Comparison of ENCODE assay signal across 8 cellular contexts in genomic region chr1:23166854-23167253, GRCh38. TPM values are rescaled to one million over a fixed set of nuclear protein-coding genes. Genes with fewer than 3 reads are reported as not detected.
DNase-seq lines count a peak whose midpoint lies in the region; ATAC-seq and TF ChIP-seq lines count a peak whose summit lies in the region.

No MANE protein-coding gene starts in this region.

- H3K9me3 Mint-ChIP-seq in CD14-positive monocyte (peaks cover 0 to 1% (median 0%) of the 10 kb centered on the region in 7 donors), endodermal cell (no peaks in the 10 kb centered on the region)

- peak overlapping the region; percentile 84 to 89 for H3K4me3 Mint-ChIP-seq in CD14-positive monocyte
- peak overlapping the region; percentile 92 for H3K4me3 Mint-ChIP-seq in endodermal cell

- H3K9ac ChIP-seq in endodermal cell (ENCODE audit: extremely low read depth, low read length, poor library complexity, severe bottlenecking) = peak overlapping the region; percentile 94

- BruUV-seq in OCI-LY7 (replicated peaks; lab: Mats Ljungman, UMichigan) = no TSS peak

- H3K4me1 Mint-ChIP-seq in CD14-positive monocyte (peaks cover 35% of the 10 kb centered on the region), endodermal cell (peaks cover 10% of the 10 kb centered on the region)

- DNase-seq in CD14-positive monocyte (ENCODE audit: low spot score) = no peak
- DNase-seq in OCI-LY7 (ENCODE audit: low spot score) = no peak
- no peak for DNase-seq in endodermal cell
- DNase-seq in GM19238 (ENCODE audit: insufficient read length, low spot score) = no peak
- DNase-seq in NK-92 treated with Interleukin-12 subunit alpha and Interleukin-12 subunit beta, amount 100 ng/mL, for 24 hours (lab: John Stamatoyannopoulos, UW) = no peak
- DNase-seq in AML-193 (lab: John Stamatoyannopoulos, UW) = no peak

- no peaks in the 10 kb centered on the region for H3K9me2 ChIP-seq in OCI-LY7 (ENCODE audit: insufficient read depth, low read length)

- H3K27me3 ChIP-seq in endodermal cell (ENCODE audit: control insufficient read depth, insufficient read depth, low read length, poor library complexity, severe bottlenecking) (no peaks in the 10 kb centered on the region), neuron (ENCODE audit: insufficient read depth, low read length) (no peaks in the 10 kb centered on the region)

- peak overlapping the region; percentile 96 for H3K4me2 ChIP-seq in OCI-LY7 (ENCODE audit: low read length)

- TF ChIP-seq CTCF in CD14-positive monocyte (IDR thresholded peaks at IDR 0.05) (no peak), OCI-LY7 (conservative IDR thresholded peaks at IDR 0.05; ENCODE audit: low read length) (no peak), endodermal cell (conservative IDR thresholded peaks at IDR 0.05) (no peak)

- H3K36me3 Mint-ChIP-seq in CD14-positive monocyte (no peaks in the 10 kb centered on the region), endodermal cell (ENCODE audit: low read depth) (peaks cover 2% of the 10 kb centered on the region)

- H3K36me3 ChIP-seq in OCI-LY7 (ENCODE audit: insufficient read depth, low read length) (no peaks in the 10 kb centered on the region), endodermal cell (ENCODE audit: control insufficient read depth, insufficient read depth, low read length) (peaks cover 8% of the 10 kb centered on the region), neuron (ENCODE audit: insufficient read depth, low read length) (no peaks in the 10 kb centered on the region)

- H3K4me3 ChIP-seq in OCI-LY7 (ENCODE audit: low read depth, low read length, poor library complexity, severe bottlenecking) (peak overlapping the region; percentile 99), endodermal cell (ENCODE audit: low read length) (peak overlapping the region; percentile 95), neuron (ENCODE audit: low read length) (peak overlapping the region; percentile 81)

- CTCF ChIA-PET in OCI-LY7 (lab: Charles Lee; ENCODE audit: unreplicated experiment) = no interaction called here

- H3K27ac Mint-ChIP-seq in CD14-positive monocyte (no peak overlapping the region), endodermal cell (peak overlapping the region; percentile 90)

- H3K27ac ChIP-seq in OCI-LY7 (ENCODE audit: low read depth, low read length, poor library complexity, severe bottlenecking) (no peak overlapping the region), endodermal cell (ENCODE audit: low read depth, low read length) (no peak overlapping the region)

- H3K79me2 ChIP-seq in OCI-LY7 (ENCODE audit: insufficient read depth, low read depth, low read length) = peaks cover 50% of the 10 kb centered on the region

- peaks cover 13% of the 10 kb centered on the region for H4K20me1 ChIP-seq in OCI-LY7 (ENCODE audit: insufficient read depth, low read length)

- H3K27me3 Mint-ChIP-seq in CD14-positive monocyte (ENCODE audit: low read depth in 3 of 3) = peaks cover 4 to 16% (median 9%) of the 10 kb centered on the region in 3 donors
- peaks cover 5% of the 10 kb centered on the region for H3K27me3 Mint-ChIP-seq in endodermal cell (ENCODE audit: insufficient read depth)

- intact Hi-C loops in CD14-positive monocyte (cut with micrococcal nuclease) = loop anchor here in 1 of 2 donors (5.0 kb wide), 1 partner anchor 60 kb away; no protein-coding TSS in a partner anchor
- intact Hi-C loops in OCI-LY7 (cut with micrococcal nuclease; ENCODE audit: unreplicated experiment) = no loop called here

- H3K9me3 ChIP-seq in OCI-LY7 (ENCODE audit: low read length) = no peaks in the 10 kb centered on the region
- H3K9me3 ChIP-seq in endodermal cell (ENCODE audit: control insufficient read depth, low read length) = no peaks in the 10 kb centered on the region
- no peaks in the 10 kb centered on the region for H3K9me3 ChIP-seq in neuron (ENCODE audit: low read length)

- H2AFZ ChIP-seq in OCI-LY7 (ENCODE audit: low read length) (no peak overlapping the region), neuron (ENCODE audit: low read depth, low read length) (no peak overlapping the region)

- POLR2A ChIA-PET in OCI-LY7 (lab: Charles Lee) = interaction anchor here (1.3 kb wide), 1 partner anchor 36 kb away, joined by 3 read pairs; no protein-coding TSS in a partner anchor

- ATAC-seq in GM19035 (IDR thresholded peaks at IDR 0.05; ENCODE audit: unreplicated experiment) = no peak

- H3K4me1 ChIP-seq in OCI-LY7 (ENCODE audit: insufficient read depth, low read length, poor library complexity, severe bottlenecking) = peaks cover 38% of the 10 kb centered on the region
- no peaks in the 10 kb centered on the region for H3K4me1 ChIP-seq in endodermal cell (ENCODE audit: control insufficient read depth, insufficient read depth, low read length)
- peaks cover 16% of the 10 kb centered on the region for H3K4me1 ChIP-seq in neuron (ENCODE audit: insufficient read depth, low read length)

RNA-seq across cellular contexts. Expression of gene LUZP1, which starts 1.8 kb away (rescaled TPM):
- polyA plus RNA-seq in CD14-positive monocyte = 1 to 10 TPM; 5.8 to 8.7 TPM
- total RNA-seq in OCI-LY7 (2014; rRNA removed; shearing (Covaris generic)) = 7.6 and 8.5 TPM in 2 replicates
- total RNA-seq in OCI-LY7 (2022) = 10.3 and 13.6 TPM in 2 replicates
- total RNA-seq in endodermal cell = 10 to 100 TPM; 43.5 to 49.4 TPM
- polyA plus RNA-seq in endodermal cell (2013, experiment 1 of 2) = 19.1 TPM
- 23.1 TPM for polyA plus RNA-seq in endodermal cell (2013, experiment 2 of 2)

RNA-seq across cellular contexts. Expression of gene HTR1D, which starts 50.4 kb away (rescaled TPM):
- polyA plus RNA-seq in CD14-positive monocyte = not detected
- total RNA-seq in OCI-LY7 (2014; rRNA removed; shearing (Covaris generic)) = not detected in 2 replicates
- total RNA-seq in OCI-LY7 (2022) (not detected in 2 replicates), endodermal cell (1 to 10 TPM; 2.9 to 4.1 TPM)
- 1.1 TPM for polyA plus RNA-seq in endodermal cell (2013, experiment 1 of 2)
- polyA plus RNA-seq in endodermal cell (2013, experiment 2 of 2) = 1.1 TPM
